ENCODE assay signal across 16 cellular contexts in genomic region chr5:28190011-28190410, GRCh38.
A peak's percentile ranks its signal among the peaks of the same experiment; 100 is the strongest.
DNase-seq lines count a peak whose midpoint lies in the region; ATAC-seq and TF ChIP-seq lines count a peak whose summit lies in the region.
"Had no signal": no experiment of that assay in that cellular context is flagged by ENCODE, and none has a peak within 500 bp of the region (broad histone marks: within the 10 kb centered on the region; RNA-seq: fewer than 3 reads in every experiment).

No MANE protein-coding gene starts in this region.

- H3K27ac ChIP-seq in osteoblast (ENCODE audit: low read depth, low read length) (no peak overlapping the region), esophagus muscularis mucosa (replicated peaks in 1 of 4) (no peak overlapping the region)
- H3K27ac ChIP-seq: GM23248 had no signal

- no peak for TF ChIP-seq POLR2A in esophagus muscularis mucosa (IDR thresholded peaks at IDR 0.05; ENCODE audit: low read depth)

- no peak for ATAC-seq in GM18861 (IDR thresholded peaks at IDR 0.05; ENCODE audit: unreplicated experiment)
- ATAC-seq: HCT116 had no signal

- no peak for TF ChIP-seq EP300 in esophagus muscularis mucosa (IDR thresholded peaks at IDR 0.05)

- intact Hi-C loops in esophagus muscularis mucosa (cut with DNase I) = no loop called here

- no peaks in the 10 kb centered on the region for H3K27me3 ChIP-seq in osteoblast (ENCODE audit: insufficient read depth, low read length)
- no peaks in the 10 kb centered on the region for H3K27me3 ChIP-seq in esophagus muscularis mucosa

- H3K36me3 ChIP-seq in osteoblast (ENCODE audit: insufficient read depth, low read length) (no peaks in the 10 kb centered on the region), esophagus muscularis mucosa (no peaks in the 10 kb centered on the region)

- 16% methylated on average over 2 of the region's 2 CpGs for WGBS in esophagus muscularis mucosa

- H2AFZ ChIP-seq in osteoblast (ENCODE audit: low read length) = no peak overlapping the region
- H2AFZ ChIP-seq: GM23248 had no signal

- H3K79me2 ChIP-seq in osteoblast (ENCODE audit: insufficient read depth, low read length) = no peaks in the 10 kb centered on the region

- no peak overlapping the region for H3K4me2 ChIP-seq in osteoblast (ENCODE audit: insufficient read depth, low read length)

- H3K9me3 ChIP-seq in osteoblast (ENCODE audit: low read depth, low read length) (no peaks in the 10 kb centered on the region), esophagus muscularis mucosa (no peaks in the 10 kb centered on the region)

- H3K4me3 ChIP-seq in choroid plexus epithelial cell (ENCODE audit: low read depth, low read length) (no peak overlapping the region), osteoblast (ENCODE audit: insufficient read depth, low read length) (no peak overlapping the region), esophagus muscularis mucosa (no peak overlapping the region)
- H3K4me3 ChIP-seq: GM23248 had no signal

- TF ChIP-seq CTCF in choroid plexus epithelial cell (conservative IDR thresholded peaks at IDR 0.05; ENCODE audit: low read depth, low read length) = no peak
- no peak for TF ChIP-seq CTCF in osteoblast (IDR thresholded peaks at IDR 0.05; ENCODE audit: extremely low read depth, low read depth, low read length)
- no peak for TF ChIP-seq CTCF in esophagus muscularis mucosa (IDR thresholded peaks at IDR 0.05)

- H3K4me1 ChIP-seq in osteoblast (ENCODE audit: insufficient read depth, low read length) = no peaks in the 10 kb centered on the region
- H3K4me1 ChIP-seq in esophagus muscularis mucosa = peaks cover 0 to 11% (median 0%) of the 10 kb centered on the region in 4 donors

- DNase-seq in M059J (ENCODE audit: low read depth) = peak; percentile 25
- DNase-seq in NCI-H226 = peak; percentile 14
- peak; percentile 3 for DNase-seq in choroid plexus epithelial cell (ENCODE audit: low read depth)
- peak; percentile 18 for DNase-seq in osteoblast (ENCODE audit: insufficient read length, low spot score, missing footprints)
- no peak for DNase-seq in GM19238 (ENCODE audit: insufficient read length, low spot score)
- no peak for DNase-seq in esophagus muscularis mucosa (ENCODE audit: extremely low spot score)
- no peak for DNase-seq in NCI-H1417 treated with DMSO at 0.1 percent for 48 hours (lab: John Stamatoyannopoulos, UW)
- DNase-seq: DMS79, GM23248, NCI-H1048, NCI-H1436 treated with DMSO at 0.1 percent for 48 hours, NCI-H2081, NCI-H510A, NCI-H748 treated with DMSO at 0.1 percent for 48 hours had no signal

- no peaks in the 10 kb centered on the region for H4K20me1 ChIP-seq in osteoblast (ENCODE audit: insufficient read depth, low read length)

Comparison
In these comparisons a context has a peak if more than half of its experiments do, and no peak if none do; other contexts are left out.
1. DNase-seq: peak in M059J (single experiment), NCI-H226 (single experiment), choroid plexus epithelial cell (single experiment) and osteoblast (single experiment); none in GM19238 (single experiment), esophagus muscularis mucosa (single experiment) and NCI-H1417 treated with DMSO at 0.1 percent for 48 hours (single experiment).